8 cellular contexts compared by ENCODE assay signal in genomic region chr14:76710093-76711010, GRCh38. TPM values are rescaled to one million over a fixed set of nuclear protein-coding genes. Genes with fewer than 3 reads are reported as not detected.
DNase-seq lines count a peak whose midpoint lies in the region; ATAC-seq and TF ChIP-seq lines count a peak whose summit lies in the region.

No MANE protein-coding gene starts in this region.

- H3K4me1 ChIP-seq in sigmoid colon, result no peaks in the 10 kb centered on the region

- peak; percentile 64 to 70 for ATAC-seq in left cardiac atrium
- ATAC-seq in HG03342 (IDR thresholded peaks at IDR 0.05; ENCODE audit: unreplicated experiment), result no peak

- DNase-seq in CD1c-positive myeloid dendritic cell (ENCODE audit: extremely low spot score) (peak; percentile 76), GM19240 (ENCODE audit: insufficient read length, low spot score) (peak; percentile 37), NCI-H446 (lab: John Stamatoyannopoulos, UW) (peak; percentile 29 to 70), left cardiac atrium (no peak), sigmoid colon (no peak)
- DNase-seq in activated CD8-positive, alpha-beta memory T cell treated with anti-CD3 and anti-CD28 coated beads, Interleukin-2, amount 50 U/mL, for 1 hour (ENCODE audit: extremely low read depth), result peak; percentile 2
- no peak for DNase-seq in activated effector memory CD4-positive, alpha-beta T cell treated with anti-CD3 and anti-CD28 coated beads, Interleukin-2, amount 50 U/mL, for 16 hours

- WGBS in sigmoid colon, 2 donors, result 20 to 31% methylated on average over 12 of the region's 12 CpGs

- TF ChIP-seq EP300 in sigmoid colon (IDR thresholded peaks at IDR 0.05), result no peak

- no peak overlapping the region for H3K27ac ChIP-seq in sigmoid colon

- H3K9me3 ChIP-seq in sigmoid colon, result no peaks in the 10 kb centered on the region

- H3K27me3 ChIP-seq in sigmoid colon, result no peaks in the 10 kb centered on the region

- intact Hi-C loops in left cardiac atrium (cut with DNase I) (loop anchor here (1.0 to 5.0 kb wide), 2 partner anchors 72 to 75 kb away; no protein-coding TSS in a partner anchor), sigmoid colon (cut with DNase I) (loop anchor here (2.0 kb wide), 1 partner anchor 74 kb away; no protein-coding TSS in a partner anchor)

- TF ChIP-seq POLR2A in sigmoid colon (IDR thresholded peaks at IDR 0.05), result no peak

- no peaks in the 10 kb centered on the region for H3K36me3 ChIP-seq in sigmoid colon

- no peak overlapping the region for H3K4me3 ChIP-seq in sigmoid colon

- peak; percentile 16 to 75 (median 68) for TF ChIP-seq CTCF in sigmoid colon (IDR thresholded peaks at IDR 0.05)

RNA-seq across cellular contexts. Expression of gene VASH1, which starts 50.9 kb away (rescaled TPM):
- 100 to 1,000 TPM in 1 of 2 donors, 10 to 100 TPM in 1; 27.0 to 142 TPM for total RNA-seq in left cardiac atrium
- total RNA-seq in sigmoid colon, result 10 to 100 TPM in 1 of 4 donors, 1 to 10 TPM in 3; 3.0 to 13.0 (median 5.3) TPM
- polyA plus RNA-seq in sigmoid colon, result 1 to 10 TPM; 3.0 to 7.7 (median 3.7) TPM

Comparison
In these comparisons a context has a peak if more than half of its experiments do, and no peak if none do; other contexts are left out.
1. DNase-seq: peak in CD1c-positive myeloid dendritic cell (single experiment), GM19240 (single experiment), NCI-H446 (2 of 2) and activated CD8-positive, alpha-beta memory T cell treated with anti-CD3 and anti-CD28 coated beads, Interleukin-2, amount 50 U/mL, for 1 hour (single experiment); none in left cardiac atrium (single experiment), sigmoid colon (single experiment) and activated effector memory CD4-positive, alpha-beta T cell treated with anti-CD3 and anti-CD28 coated beads, Interleukin-2, amount 50 U/mL, for 16 hours (single experiment).